ENCODE assay signal across 1 cellular context in the genomic region with DNA sequence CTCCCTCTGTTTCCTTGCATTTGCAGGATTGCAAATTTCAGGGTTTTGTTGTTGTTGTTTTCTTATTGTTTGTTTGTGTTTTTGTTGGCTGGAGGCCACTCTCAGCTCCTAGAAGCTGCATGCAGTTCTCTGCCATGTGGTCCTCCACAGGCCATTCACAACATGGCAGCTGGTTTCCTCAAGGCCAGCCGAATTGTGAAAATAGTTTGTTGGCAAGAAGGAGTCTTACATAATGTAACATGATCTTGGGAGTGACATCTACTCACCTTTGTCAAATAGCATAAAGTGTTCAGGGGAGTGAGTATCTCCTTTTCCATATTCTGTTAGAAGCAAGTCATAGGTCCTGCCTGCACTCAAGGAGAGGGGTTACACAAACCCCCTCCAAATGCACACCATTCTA.
TF ChIP-seq lines count a peak whose summit lies in the region.

No MANE protein-coding gene starts in this region.

TF ChIP-seq in GM23338, 12 proteins besides CTCF, POLR2A, EP300 and RAD21 (continued from another document):
- TF ChIP-seq ZNF462 (CRISPR knock-in tag; IDR thresholded peaks at IDR 0.05) = no peak
- TF ChIP-seq STAT1 (IDR thresholded peaks at IDR 0.05; ENCODE audit: unreplicated experiment) = no peak
- no peak for TF ChIP-seq ZNF331 (CRISPR knock-in tag; IDR thresholded peaks at IDR 0.05; ENCODE audit: low read depth)
- no peak for TF ChIP-seq ETS1 (IDR thresholded peaks at IDR 0.05)
- no peak for TF ChIP-seq POLR2AphosphoS5 (IDR thresholded peaks at IDR 0.05; ENCODE audit: low read depth)
- TF ChIP-seq EZH2phosphoT487 (IDR thresholded peaks at IDR 0.05; ENCODE audit: unreplicated experiment) = no peak
